Comparison of ENCODE assay signal across 20 cellular contexts in genomic region chr5:36407396-36407795, GRCh38.
DNase-seq lines count a peak whose midpoint lies in the region; ATAC-seq, FAIRE-seq and TF ChIP-seq lines count a peak whose summit lies in the region.
"Had no signal": no experiment of that assay in that cellular context is flagged by ENCODE, and none has a peak within 500 bp of the region (broad histone marks: within the 10 kb centered on the region; RNA-seq: fewer than 3 reads in every experiment).

No MANE protein-coding gene starts in this region.

- H3K27ac ChIP-seq in heart left ventricle: no peak overlapping the region

- 61 to 94% (median 78%) methylated on average over 2 of the region's 2 CpGs for WGBS in heart left ventricle, 4 donors

- H3K27me3 ChIP-seq in heart left ventricle: no peaks in the 10 kb centered on the region

- intact Hi-C loops in sciatic nerve (cut with DNase I) (no loop called here), heart left ventricle (cut with DNase I) (no loop called here)

- FAIRE-seq in RCC 7860 (lab: Jason Lieb, UNC): peak; percentile 73

- no peaks in the 10 kb centered on the region for H3K36me3 ChIP-seq in heart left ventricle
- H3K36me3 ChIP-seq: BE2C had no signal

- peaks cover 0 to 7% (median 0%) of the 10 kb centered on the region in 12 donors for H3K9me3 ChIP-seq in heart left ventricle

- no peak for TF ChIP-seq POLR2A in heart left ventricle (IDR thresholded peaks at IDR 0.05)

- ATAC-seq in HG02981 (IDR thresholded peaks at IDR 0.05; ENCODE audit: unreplicated experiment) (no peak), sciatic nerve (no peak), heart left ventricle (no peak)
- ATAC-seq: CD8-positive, alpha-beta T cell; SK-N-SH treated with all-trans-retinoic acid at 6 μM for 48 hours had no signal

- no peak for TF ChIP-seq CTCF in fibroblast of mammary gland (conservative IDR thresholded peaks at IDR 0.05; ENCODE audit: control insufficient read depth, insufficient read depth, low read depth, low read length)
- no peak for TF ChIP-seq CTCF in heart left ventricle (IDR thresholded peaks at IDR 0.05)

- H3K4me1 ChIP-seq in heart left ventricle: peaks cover 0 to 10% (median 0%) of the 10 kb centered on the region in 12 donors
- H3K4me1 ChIP-seq: BE2C had no signal

- DNase-seq in ELR (ENCODE audit: low read depth) (peak; percentile 52), RCC 7860 (ENCODE audit: low spot score) (peak; percentile 53), fibroblast of mammary gland (ENCODE audit: low read depth) (peak; percentile 62), stromal cell of bone marrow (ENCODE audit: low read depth) (peak; percentile 49), sciatic nerve (ENCODE audit: low spot score) (no peak), heart left ventricle (no peak)
- DNase-seq: ACHN; BE2C; CD8-positive, alpha-beta T cell; DMS79 treated with DMSO at 0.1 percent for 48 hours; GF-D8; GOT3; IMR-90; Karpas-422; NCI-H1105 treated with DMSO at 0.1 percent for 48 hours; NCI-H1694 treated with DMSO at 0.1 percent for 48 hours; NCI-H69; SHP77 treated with DMSO at 0.1 percent for 48 hours had no signal

- H3K4me3 ChIP-seq in fibroblast of mammary gland (ENCODE audit: control insufficient read depth, low read depth, low read length): no peak overlapping the region
- no peak overlapping the region for H3K4me3 ChIP-seq in heart left ventricle

Comparison
In these comparisons a context has a peak if more than half of its experiments do, and no peak if none do; other contexts are left out.
1. DNase-seq: peak in ELR (single experiment), RCC 7860 (single experiment), fibroblast of mammary gland (single experiment) and stromal cell of bone marrow (single experiment); none in sciatic nerve (single experiment) and heart left ventricle (0 of 5).